ENCODE assay signal across 1 cellular context in genomic region chr9:137711678-137712105, GRCh38.
TF ChIP-seq lines count a peak whose summit lies in the region.

No MANE protein-coding gene starts in this region.

TF ChIP-seq in WTC11, 78 proteins besides CTCF, POLR2A, EP300 and RAD21 (continued from another document):
- no peak for TF ChIP-seq ERG (CRISPR knock-in tag; IDR thresholded peaks at IDR 0.05)
- TF ChIP-seq NFYB (CRISPR knock-in tag; conservative IDR thresholded peaks at IDR 0.05; ENCODE audit: low read depth) = no peak
- no peak for TF ChIP-seq ZNF423 (CRISPR knock-in tag; IDR thresholded peaks at IDR 0.05)
- TF ChIP-seq SOX15 (CRISPR knock-in tag; IDR thresholded peaks at IDR 0.05) = no peak
- TF ChIP-seq NR3C1 (CRISPR knock-in tag; conservative IDR thresholded peaks at IDR 0.05; ENCODE audit: low read depth) = no peak
